Comparison of ENCODE assay signal across 15 cellular contexts in genomic region chrX:35665311-35665710, GRCh38.
DNase-seq lines count a peak whose midpoint lies in the region; ATAC-seq, FAIRE-seq and TF ChIP-seq lines count a peak whose summit lies in the region.
"Had no signal": no experiment of that assay in that cellular context is flagged by ENCODE, and none has a peak within 500 bp of the region (broad histone marks: within the 10 kb centered on the region; RNA-seq: fewer than 3 reads in every experiment).

No MANE protein-coding gene starts in this region.

- no peaks in the 10 kb centered on the region for H3K9me3 ChIP-seq in tibial artery

- H3K9ac ChIP-seq in mesendoderm (ENCODE audit: low read length), result no peak overlapping the region
- H3K9ac ChIP-seq: KMS-11 had no signal

- DNase-seq in Calu3, result no peak
- DNase-seq in HT1080 (ENCODE audit: low read depth), result peak; percentile 0
- peak; percentile 74 for DNase-seq in bronchial epithelial cell (ENCODE audit: low read depth)
- no peak for DNase-seq in mesendoderm
- DNase-seq in tibial artery, result no peak
- no peak for DNase-seq in frontal cortex (ENCODE audit: low spot score in 2 of 2)
- DNase-seq: DMS 273 treated with DMSO at 0.1 percent for 48 hours, H7, NCI-H1048, NCI-H146, NCI-H748 treated with DMSO at 0.1 percent for 48 hours had no signal

- ATAC-seq in HG02571 (IDR thresholded peaks at IDR 0.05; ENCODE audit: unreplicated experiment), result no peak
- ATAC-seq: Right ventricle myocardium inferior had no signal

- peak overlapping the region; percentile 67 for H3K27ac ChIP-seq in mesendoderm (ENCODE audit: low read depth, low read length)
- no peak overlapping the region for H3K27ac ChIP-seq in tibial artery
- H3K27ac ChIP-seq: C4-2B, KMS-11 had no signal

- no peak overlapping the region for H3K56ac ChIP-seq in mesendoderm (ENCODE audit: low read length)

- H3K36me3 ChIP-seq in bronchial epithelial cell (ENCODE audit: control insufficient read depth, insufficient read depth, low read length) (no peaks in the 10 kb centered on the region), mesendoderm (ENCODE audit: control insufficient read depth, insufficient read depth, low read length) (no peaks in the 10 kb centered on the region), tibial artery (no peaks in the 10 kb centered on the region)

- no peak overlapping the region for H2BK5ac ChIP-seq in mesendoderm (ENCODE audit: low read length)

- no peak overlapping the region for H3K4me2 ChIP-seq in mesendoderm (ENCODE audit: low read length)
- H3K4me2 ChIP-seq: KMS-11 had no signal

- H3K18ac ChIP-seq in mesendoderm (ENCODE audit: low read length), result no peak overlapping the region

- H3K36me3 Mint-ChIP-seq in Calu3 (ENCODE audit: insufficient read depth, unreplicated experiment), result no peaks in the 10 kb centered on the region

- no peaks in the 10 kb centered on the region for H3K4me1 ChIP-seq in mesendoderm (ENCODE audit: control insufficient read depth, low read depth, low read length)
- no peaks in the 10 kb centered on the region for H3K4me1 ChIP-seq in tibial artery

- CTCF ChIA-PET in Calu3 (lab: Charles Lee), result no interaction called here

- no peak for FAIRE-seq in bronchial epithelial cell (lab: Jason Lieb, UNC)
- FAIRE-seq in frontal cortex (lab: Jason Lieb, UNC), result no peak

- H3K4ac ChIP-seq in mesendoderm (ENCODE audit: low read depth, low read length), result no peak overlapping the region

- no peak overlapping the region for H3K4me3 Mint-ChIP-seq in Calu3 (ENCODE audit: low read depth, unreplicated experiment)

- no peak overlapping the region for H4K8ac ChIP-seq in mesendoderm (ENCODE audit: low read depth, low read length)

- H2BK120ac ChIP-seq in mesendoderm (ENCODE audit: low read depth, low read length), result no peak overlapping the region

- no peak for TF ChIP-seq CTCF in Calu3 (IDR thresholded peaks at IDR 0.05; ENCODE audit: unreplicated experiment)
- TF ChIP-seq CTCF in bronchial epithelial cell (IDR thresholded peaks at IDR 0.05; ENCODE audit: insufficient read depth, low read length, severe bottlenecking), result no peak
- TF ChIP-seq CTCF in tibial artery (IDR thresholded peaks at IDR 0.05), result no peak

- no peak overlapping the region for H3K4me3 ChIP-seq in bronchial epithelial cell (ENCODE audit: low read depth, low read length)
- no peak overlapping the region for H3K4me3 ChIP-seq in mesendoderm (ENCODE audit: low read length)
- H3K4me3 ChIP-seq in tibial artery, result no peak overlapping the region

- H3K79me2 ChIP-seq in mesendoderm (ENCODE audit: control insufficient read depth, insufficient read depth, low read length), result no peaks in the 10 kb centered on the region

- peaks cover 19% of the 10 kb centered on the region for H3K4me1 Mint-ChIP-seq in Calu3 (ENCODE audit: low read depth, unreplicated experiment)

- no peaks in the 10 kb centered on the region for H3K27me3 Mint-ChIP-seq in Calu3 (ENCODE audit: unreplicated experiment)

- no peaks in the 10 kb centered on the region for H3K27me3 ChIP-seq in bronchial epithelial cell (ENCODE audit: control insufficient read depth, insufficient read depth, low read length)
- no peaks in the 10 kb centered on the region for H3K27me3 ChIP-seq in mesendoderm (ENCODE audit: insufficient read depth, low read length, poor library complexity)
- no peaks in the 10 kb centered on the region for H3K27me3 ChIP-seq in tibial artery

- peak overlapping the region; percentile 2 for H3K27ac Mint-ChIP-seq in Calu3 (ENCODE audit: unreplicated experiment)

- no peaks in the 10 kb centered on the region for H3K9me3 Mint-ChIP-seq in Calu3 (ENCODE audit: low read depth, unreplicated experiment)

- H2AK5ac ChIP-seq in mesendoderm (ENCODE audit: low read length), result no peak overlapping the region

- no peaks in the 10 kb centered on the region for H3K79me1 ChIP-seq in mesendoderm (ENCODE audit: low read length)

- intact Hi-C loops in Calu3 (cut with micrococcal nuclease; ENCODE audit: unreplicated experiment), result no loop called here
- intact Hi-C loops in tibial artery (cut with DNase I; ENCODE audit: low total_unique reads), result no loop called here

- BruUV-seq in Calu3 (replicated peaks; lab: Mats Ljungman, UMichigan), result no TSS peak

- H2BK15ac ChIP-seq in mesendoderm (replicated peaks; ENCODE audit: low read depth), result no peak overlapping the region

- H3K23ac ChIP-seq in mesendoderm (ENCODE audit: low read length), result no peak overlapping the region

- H4K5ac ChIP-seq in mesendoderm (ENCODE audit: low read length), result no peak overlapping the region

Comparison
In these comparisons a context has a peak if more than half of its experiments do, and no peak if none do; other contexts are left out.
1. DNase-seq: peak in HT1080 (single experiment) and bronchial epithelial cell (single experiment); none in Calu3 (single experiment), mesendoderm (single experiment), tibial artery (0 of 2) and frontal cortex (0 of 2).